Comparison of ENCODE assay signal across 22 cellular contexts in the genomic region with DNA sequence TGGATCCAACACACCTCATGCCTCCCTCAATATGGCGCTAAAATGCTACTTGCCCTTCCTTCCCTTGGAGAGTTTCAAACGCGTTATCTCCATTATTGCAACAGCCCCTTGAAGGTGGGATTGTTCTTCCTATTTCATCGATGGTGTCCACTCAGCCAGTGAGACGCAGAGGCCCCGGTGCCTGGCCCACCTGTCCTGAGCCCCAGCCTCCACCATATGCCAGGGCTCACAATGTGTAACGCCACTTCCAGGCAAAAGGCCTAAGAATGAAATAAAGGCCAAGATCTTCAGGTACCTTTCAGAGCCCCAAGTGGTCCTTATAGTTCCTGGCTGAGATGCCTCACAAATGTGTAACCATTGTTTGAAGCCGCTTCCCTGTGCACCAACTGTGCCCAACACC.
"Had no signal": no experiment of that assay in that cellular context is flagged by ENCODE, and none has a peak within 500 bp of the region (broad histone marks: within the 10 kb centered on the region; RNA-seq: fewer than 3 reads in every experiment).

No MANE protein-coding gene starts in this region.

- H3K27me3 ChIP-seq: cardiac muscle cell, gastrocnemius medialis, spleen had no signal

- H3K27ac ChIP-seq: cardiac muscle cell, epithelial cell of prostate, gastrocnemius medialis, left lung, psoas muscle, skin epidermis, spleen had no signal

- H3K27ac Mint-ChIP-seq: effector memory CD8-positive, alpha-beta T cell; naive thymus-derived CD8-positive, alpha-beta T cell; stimulated activated memory B cell treated with anti-CD40 and anti-IgM and Interleukin-4, amounts not matched to agents 10 μg/mL and 1 μg/mL and 100 μg/mL, for 72 hours had no signal

- H3K4me3 ChIP-seq: cardiac muscle cell, gastrocnemius medialis, left lung, psoas muscle, skin epidermis, spleen had no signal

- H3K4me1 ChIP-seq: gastrocnemius medialis, left lung, psoas muscle, spleen had no signal

- DNase-seq: cortex of kidney; effector memory CD8-positive, alpha-beta T cell; foreskin fibroblast; gastrocnemius medialis; left lung; mammary epithelial cell; mesendoderm; psoas muscle; right cardiac atrium; spleen; stimulated activated CD4-positive, alpha-beta T cell treated with anti-CD3 and anti-CD28 coated beads, Interleukin-4, amount 100 ng/mL, for 4 hours; stimulated activated naive CD8-positive, alpha-beta T cell treated with anti-CD3 and anti-CD28 coated beads, Interleukin-15, Interleukin-2, amounts not matched to agents 100 U/mL and 50 U/mL, for 24 hours; substantia nigra; trophoblast cell had no signal

- H3K36me3 ChIP-seq: cardiac muscle cell, gastrocnemius medialis, left lung, spleen had no signal

- H3K4me3 Mint-ChIP-seq: central memory CD8-positive, alpha-beta T cell; effector memory CD8-positive, alpha-beta T cell; naive thymus-derived CD8-positive, alpha-beta T cell; neural crest cell; stimulated activated memory B cell treated with anti-CD40 and anti-IgM and Interleukin-4, amounts not matched to agents 10 μg/mL and 1 μg/mL and 100 μg/mL, for 72 hours had no signal

- H3K4me1 Mint-ChIP-seq: central memory CD8-positive, alpha-beta T cell; naive thymus-derived CD8-positive, alpha-beta T cell; stimulated activated memory B cell treated with anti-CD40 and anti-IgM and Interleukin-4, amounts not matched to agents 10 μg/mL and 1 μg/mL and 100 μg/mL, for 72 hours had no signal

- ATAC-seq: effector memory CD8-positive, alpha-beta T cell; esophagus mucosa; gastrocnemius medialis; left lung; naive thymus-derived CD8-positive, alpha-beta T cell; psoas muscle; right cardiac atrium; stimulated activated memory B cell treated with anti-CD40 and anti-IgM and Interleukin-4, amounts not matched to agents 10 μg/mL and 1 μg/mL and 100 μg/mL, for 72 hours; stimulated activated naive CD8-positive, alpha-beta T cell treated with anti-CD3 and anti-CD28 coated beads, Interleukin-15, Interleukin-2, amounts not matched to agents 100 U/mL and 50 U/mL, for 24 hours had no signal

- H3K9me3 ChIP-seq: gastrocnemius medialis had no signal
